7 cellular contexts compared by ENCODE assay signal in the genomic region with DNA sequence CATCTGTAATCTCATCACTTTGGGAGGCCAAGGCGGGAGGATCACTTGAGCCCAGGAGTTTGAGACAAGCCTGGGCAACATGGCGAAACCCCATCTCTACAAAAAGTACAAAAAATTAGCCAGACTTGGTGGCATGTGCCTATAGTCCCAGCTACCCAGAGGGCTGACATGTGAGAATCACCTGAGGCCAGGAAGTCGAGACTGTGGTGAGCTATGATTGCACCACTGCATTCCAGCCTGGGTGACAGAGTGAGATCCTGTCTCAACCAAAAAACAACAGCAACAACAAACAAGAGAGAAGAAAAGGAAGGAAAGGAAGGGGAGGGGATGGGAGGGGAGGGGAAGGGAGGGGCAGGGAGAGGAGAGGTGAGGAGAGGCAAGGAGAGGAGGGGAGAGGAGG.
DNase-seq lines count a peak whose midpoint lies in the region; ATAC-seq, FAIRE-seq and TF ChIP-seq lines count a peak whose summit lies in the region.
"Not testable (repeated sequence)": the region's sequence is repeated elsewhere in the genome, so short reads cannot be mapped to it uniquely, and the experiment has no call there.

No MANE protein-coding gene starts in this region.

- not testable (repeated sequence) for H4K5ac ChIP-seq in H1 (ENCODE audit: insufficient read length, low read depth, low read length)

- not testable (repeated sequence) for H2BK12ac ChIP-seq in H1 (ENCODE audit: low read depth, low read length)

- not testable (repeated sequence) for H3K4me3 Mint-ChIP-seq in MCF 10A (ENCODE audit: unreplicated experiment)

- H2BK15ac ChIP-seq in H1 (ENCODE audit: low read length), result not testable (repeated sequence)

- not testable (repeated sequence) for H3F3A ChIP-seq in PC-3 (ENCODE audit: low read length, unreplicated experiment)

- H3K27ac Mint-ChIP-seq in MCF 10A (ENCODE audit: low read depth, unreplicated experiment), result not testable (repeated sequence)

- H3K4me2 ChIP-seq in PC-3 (ENCODE audit: low read length); H1 (ENCODE audit: insufficient read depth in 1 of 2, low read depth in 2 of 2, low read length in 2 of 2): not testable (repeated sequence)

- not testable (repeated sequence) for H4K91ac ChIP-seq in H1 (replicated peaks; ENCODE audit: insufficient read length, low read length)

- H3K9me3 ChIP-seq in PC-3 (ENCODE audit: low read length); H1 (ENCODE audit: insufficient read depth in 2 of 2, low read depth in 1 of 2, low read length in 1 of 2): not testable (repeated sequence)

- H3K27ac ChIP-seq in PC-3 (ENCODE audit: low read length); H1 (ENCODE audit: low read depth, low read length): not testable (repeated sequence)
- H3K27ac ChIP-seq in epithelial cell of prostate, result peak overlapping the region; percentile 54

- FAIRE-seq in H1 (lab: Jason Lieb, UNC), result not testable (repeated sequence)

- H3K36me3 ChIP-seq in PC-3 (ENCODE audit: low read depth, low read length); H1 (ENCODE audit: control insufficient read depth in 2 of 4, insufficient read depth in 4 of 4, low read length in 3 of 4): not testable (repeated sequence)

- H2BK120ac ChIP-seq in H1 (replicated peaks; ENCODE audit: low read depth, low read length), result not testable (repeated sequence)

- not testable (repeated sequence) for TF ChIP-seq RAD21 in H1 (IDR thresholded peaks at IDR 0.05 in 1 of 2, conservative IDR thresholded peaks at IDR 0.05 in 1 of 2; ENCODE audit: low read depth in 2 of 2, low read length in 2 of 2)

- not testable (repeated sequence) for H2AK5ac ChIP-seq in H1 (ENCODE audit: low read depth, low read length)

- BruUV-seq in PC-3 (replicated peaks; lab: Mats Ljungman, UMichigan); MCF 10A (replicated peaks; lab: Mats Ljungman, UMichigan): not testable (repeated sequence)

- peaks cover 24% of the 10 kb centered on the region for H3K4me1 Mint-ChIP-seq in MCF 10A (ENCODE audit: insufficient read depth, unreplicated experiment)

- H3K56ac ChIP-seq in H1 (replicated peaks; ENCODE audit: insufficient read length, low read depth, low read length), result not testable (repeated sequence)

- POLR2A ChIA-PET in PC-3 (lab: Charles Lee; ENCODE audit: unreplicated experiment); MCF 10A (lab: Yijun Ruan, JAX); H1 (lab: Charles Lee; ENCODE audit: partially characterized antibody): not testable (repeated sequence)

- H3K23ac ChIP-seq in H1 (ENCODE audit: insufficient read length), result not testable (repeated sequence)

- H3K4me1 ChIP-seq in PC-3 (ENCODE audit: insufficient read depth, low read length); H1 (replicated peaks in 1 of 4; ENCODE audit: control insufficient read depth in 3 of 4, insufficient read depth in 4 of 4, low read length in 3 of 4): not testable (repeated sequence)

- CTCF ChIA-PET in PC-3 (lab: Charles Lee); MCF 10A (lab: Yijun Ruan, JAX); H1 (lab: Charles Lee; ENCODE audit: partially characterized antibody): not testable (repeated sequence)

- not testable (repeated sequence) for H3K23me2 ChIP-seq in H1 (ENCODE audit: low read depth, low read length)

- H3K9ac ChIP-seq in PC-3 (ENCODE audit: low read length); H1 (replicated peaks in 1 of 4; ENCODE audit: extremely low read depth in 1 of 4, low read depth in 3 of 4, low read length in 3 of 4): not testable (repeated sequence)

- ATAC-seq in PC-3, result not testable (repeated sequence)

- not testable (repeated sequence) for H4K20me1 ChIP-seq in PC-3 (ENCODE audit: low read length); H1 (replicated peaks in 1 of 2; ENCODE audit: control insufficient read depth in 1 of 2, insufficient read depth in 2 of 2, low read length in 2 of 2)

- H3K4me3 ChIP-seq in PC-3 (ENCODE audit: low read length); H1 (ENCODE audit: extremely low read depth in 1 of 4, insufficient read depth in 2 of 4, low read depth in 3 of 4, low read length in 4 of 4): not testable (repeated sequence)

- H3K79me1 ChIP-seq in H1 (ENCODE audit: low read depth, low read length), result not testable (repeated sequence)

- H2AFZ ChIP-seq in PC-3 (ENCODE audit: low read length); H1 (ENCODE audit: low read length): not testable (repeated sequence)

- TF ChIP-seq POLR2A in H1 (IDR thresholded peaks at IDR 0.05; ENCODE audit: control extremely low read depth in 1 of 2, low read depth in 2 of 2, low read length in 2 of 2), result not testable (repeated sequence)

- intact Hi-C loops in PC-3 (cut with micrococcal nuclease); MCF 10A (cut with micrococcal nuclease): not testable (repeated sequence)

- not testable (repeated sequence) for H3K4ac ChIP-seq in H1 (replicated peaks; ENCODE audit: insufficient read length, low read depth, low read length)

- peaks cover 21% of the 10 kb centered on the region for H3K9me3 Mint-ChIP-seq in MCF 10A (ENCODE audit: unreplicated experiment)

- not testable (repeated sequence) for H4K8ac ChIP-seq in H1 (ENCODE audit: extremely low read depth, insufficient read depth, low read length)

- not testable (repeated sequence) for H3K79me2 ChIP-seq in PC-3 (ENCODE audit: low read length); H1 (ENCODE audit: control insufficient read depth in 1 of 2, insufficient read depth in 2 of 2, low read length in 2 of 2)

- H3K36me3 Mint-ChIP-seq in MCF 10A (ENCODE audit: insufficient read depth, unreplicated experiment), result not testable (repeated sequence)

- DNase-seq in ELF-1 (ENCODE audit: low read depth, low spot score) (peak; percentile 16), PC-3 (peak; percentile 14), MCF 10A (ENCODE audit: unreplicated experiment) (peak; percentile 41), epithelial cell of prostate (ENCODE audit: low read depth, low spot score) (peak; percentile 22), iris pigment epithelial cell (ENCODE audit: low read depth) (peak; percentile 20), kidney tubule cell (ENCODE audit: low spot score) (peak; percentile 18)
- DNase-seq in H1 (ENCODE audit: low read depth in 1 of 2, low spot score in 2 of 2), result not testable (repeated sequence)

- H3K27me3 Mint-ChIP-seq in MCF 10A (ENCODE audit: insufficient read depth, unreplicated experiment), result not testable (repeated sequence)

- H3K14ac ChIP-seq in H1 (ENCODE audit: insufficient read length), result not testable (repeated sequence)

- TF ChIP-seq CTCF in PC-3 (conservative IDR thresholded peaks at IDR 0.05; ENCODE audit: low read depth, low read length); MCF 10A (IDR thresholded peaks at IDR 0.05; ENCODE audit: unreplicated experiment); H1 (IDR thresholded peaks at IDR 0.05; ENCODE audit: control extremely low read depth in 1 of 3, insufficient read depth in 1 of 3, low read depth in 1 of 3, low read length in 3 of 3): not testable (repeated sequence)

- H3K9me2 ChIP-seq in PC-3 (replicated peaks; ENCODE audit: low read length), result not testable (repeated sequence)

- not testable (repeated sequence) for H2BK5ac ChIP-seq in H1 (ENCODE audit: low read depth, low read length)

- WGBS in H1 (ENCODE audit: extremely low coverage in 1 of 2, insufficient coverage in 1 of 2, insufficient read length in 1 of 2, insufficient replicate concordance in 2 of 2, low coverage in 1 of 2, low lambda C conversion rate in 2 of 2, missing lambda C conversion rate in 1 of 2), 2 experiments, result 94% methylated on average over 3 of the region's 3 CpGs; no CpG with 5 or more reads in 1 of the 2 experiments

- TF ChIP-seq EP300 in H1 (IDR thresholded peaks at IDR 0.05; ENCODE audit: borderline replicate concordance in 1 of 2, low read depth in 2 of 2, low read length in 2 of 2), result not testable (repeated sequence)

- H3K27me3 ChIP-seq in PC-3 (ENCODE audit: low read length); H1 (replicated peaks in 1 of 4; ENCODE audit: control insufficient read depth in 3 of 4, extremely low read depth in 1 of 4, insufficient read depth in 3 of 4, low read length in 3 of 4): not testable (repeated sequence)

- not testable (repeated sequence) for H3K18ac ChIP-seq in H1 (ENCODE audit: extremely low read depth, low read length)

- H2BK20ac ChIP-seq in H1 (ENCODE audit: low read length), result not testable (repeated sequence)

TF ChIP-seq in H1, 55 proteins besides CTCF, POLR2A, EP300 and RAD21:
- TF ChIP-seq TEAD4 (IDR thresholded peaks at IDR 0.05; ENCODE audit: low read depth, low read length), result 0 out of 2 replicates have a peak, but pooled peaks have one; percentile 20
